15 cellular contexts compared by ENCODE assay signal in genomic region chr5:55027589-55027988, GRCh38. TPM values are rescaled to one million over a fixed set of nuclear protein-coding genes. Genes with fewer than 3 reads are reported as not detected.
DNase-seq lines count a peak whose midpoint lies in the region; ATAC-seq lines count a peak whose summit lies in the region.
"Had no signal": no experiment of that assay in that cellular context is flagged by ENCODE, and none has a peak within 500 bp of the region (broad histone marks: within the 10 kb centered on the region; RNA-seq: fewer than 3 reads in every experiment).

No MANE protein-coding gene starts in this region.

- H3K9me3 Mint-ChIP-seq in activated naive CD4-positive, alpha-beta T cell treated with anti-CD3 and anti-CD28 coated beads, Interleukin-2, amount 50 U/mL, for 72 hours, result peaks cover 0 to 24% of the 10 kb centered on the region in 2 donors
- H3K9me3 Mint-ChIP-seq in stimulated activated memory B cell treated with anti-CD40 and anti-IgM and Interleukin-4, amounts not matched to agents 10 μg/mL and 1 μg/mL and 100 μg/mL, for 72 hours, result no peaks in the 10 kb centered on the region

- ATAC-seq in activated naive CD4-positive, alpha-beta T cell treated with anti-CD3 and anti-CD28 coated beads, Interleukin-2, amount 50 U/mL, for 72 hours, result peak; percentile 62 to 86
- ATAC-seq in stimulated activated memory B cell treated with anti-CD40 and anti-IgM and Interleukin-4, amounts not matched to agents 10 μg/mL and 1 μg/mL and 100 μg/mL, for 72 hours, result peak; percentile 65
- ATAC-seq: body of pancreas, HepG2 had no signal

- peaks cover 13 to 40% of the 10 kb centered on the region in 2 donors for H3K36me3 Mint-ChIP-seq in activated naive CD4-positive, alpha-beta T cell treated with anti-CD3 and anti-CD28 coated beads, Interleukin-2, amount 50 U/mL, for 72 hours
- H3K36me3 Mint-ChIP-seq in stimulated activated memory B cell treated with anti-CD40 and anti-IgM and Interleukin-4, amounts not matched to agents 10 μg/mL and 1 μg/mL and 100 μg/mL, for 72 hours, result no peaks in the 10 kb centered on the region

- DNase-seq in activated effector memory CD4-positive, alpha-beta T cell treated with Interleukin-2 at 50 U/mL for 16 hours, result peak; percentile 16
- no peak for DNase-seq in activated effector memory CD4-positive, alpha-beta T cell treated with anti-CD3 and anti-CD28 coated beads, Interleukin-2, amount 50 U/mL, for 16 hours
- DNase-seq in NOMO-1 (lab: John Stamatoyannopoulos, UW; ENCODE audit: unreplicated experiment in 2 of 2) (peak; percentile 52 to 66), NCI-H510A (lab: John Stamatoyannopoulos, UW) (no peak), foreskin melanocyte (no peak)
- peak in 1 of 2 donors; percentile 22 for DNase-seq in activated naive CD4-positive, alpha-beta T cell treated with anti-CD3 and anti-CD28 coated beads, Interleukin-2, amount 50 U/mL, for 72 hours (ENCODE audit: low spot score in 2 of 2)
- DNase-seq in stimulated activated CD8-positive, alpha-beta memory T cell treated with anti-CD3 and anti-CD28 coated beads, Interleukin-4, amount 100 ng/mL, for 48 hours, result no peak
- DNase-seq: body of pancreas, Caco-2, NCI-H2081, NCI-H69 had no signal

- peak overlapping the region; percentile 47 to 65 for H3K27ac Mint-ChIP-seq in activated naive CD4-positive, alpha-beta T cell treated with anti-CD3 and anti-CD28 coated beads, Interleukin-2, amount 50 U/mL, for 72 hours
- no peak overlapping the region for H3K27ac Mint-ChIP-seq in stimulated activated memory B cell treated with anti-CD40 and anti-IgM and Interleukin-4, amounts not matched to agents 10 μg/mL and 1 μg/mL and 100 μg/mL, for 72 hours

- H3K4me1 Mint-ChIP-seq in stimulated activated memory B cell treated with anti-CD40 and anti-IgM and Interleukin-4, amounts not matched to agents 10 μg/mL and 1 μg/mL and 100 μg/mL, for 72 hours, result peaks cover 12% of the 10 kb centered on the region

- peaks cover 43% of the 10 kb centered on the region for H3K27me3 Mint-ChIP-seq in stimulated activated memory B cell treated with anti-CD40 and anti-IgM and Interleukin-4, amounts not matched to agents 10 μg/mL and 1 μg/mL and 100 μg/mL, for 72 hours

- no peak overlapping the region for H3K4me3 Mint-ChIP-seq in stimulated activated memory B cell treated with anti-CD40 and anti-IgM and Interleukin-4, amounts not matched to agents 10 μg/mL and 1 μg/mL and 100 μg/mL, for 72 hours

RNA-seq across cellular contexts. Expression of gene GZMK, which starts 3.5 kb away (rescaled TPM):
- under 1 TPM in 1 of 2 donors, not detected in 1; 0.98 TPM for total RNA-seq in activated naive CD4-positive, alpha-beta T cell treated with anti-CD3 and anti-CD28 coated beads, Interleukin-2, amount 50 U/mL, for 72 hours
- total RNA-seq: Caco-2, HepG2 had no signal

RNA-seq across cellular contexts. Expression of gene ESM1, which starts 42.2 kb away (rescaled TPM):
- not detected for total RNA-seq in activated naive CD4-positive, alpha-beta T cell treated with anti-CD3 and anti-CD28 coated beads, Interleukin-2, amount 50 U/mL, for 72 hours
- total RNA-seq: Caco-2, HepG2, mesenteric fat pad, right atrium auricular region had no signal

Comparison
In these comparisons a context has a peak if more than half of its experiments do, and no peak if none do; other contexts are left out.
1. DNase-seq: peak in activated effector memory CD4-positive, alpha-beta T cell treated with Interleukin-2 at 50 U/mL for 16 hours (single experiment) and NOMO-1 (2 of 2); none in activated effector memory CD4-positive, alpha-beta T cell treated with anti-CD3 and anti-CD28 coated beads, Interleukin-2, amount 50 U/mL, for 16 hours (single experiment), NCI-H510A (single experiment), stimulated activated CD8-positive, alpha-beta memory T cell treated with anti-CD3 and anti-CD28 coated beads, Interleukin-4, amount 100 ng/mL, for 48 hours (single experiment) and foreskin melanocyte (single experiment).